Comparison of ENCODE assay signal across 8 cellular contexts in the genomic region with DNA sequence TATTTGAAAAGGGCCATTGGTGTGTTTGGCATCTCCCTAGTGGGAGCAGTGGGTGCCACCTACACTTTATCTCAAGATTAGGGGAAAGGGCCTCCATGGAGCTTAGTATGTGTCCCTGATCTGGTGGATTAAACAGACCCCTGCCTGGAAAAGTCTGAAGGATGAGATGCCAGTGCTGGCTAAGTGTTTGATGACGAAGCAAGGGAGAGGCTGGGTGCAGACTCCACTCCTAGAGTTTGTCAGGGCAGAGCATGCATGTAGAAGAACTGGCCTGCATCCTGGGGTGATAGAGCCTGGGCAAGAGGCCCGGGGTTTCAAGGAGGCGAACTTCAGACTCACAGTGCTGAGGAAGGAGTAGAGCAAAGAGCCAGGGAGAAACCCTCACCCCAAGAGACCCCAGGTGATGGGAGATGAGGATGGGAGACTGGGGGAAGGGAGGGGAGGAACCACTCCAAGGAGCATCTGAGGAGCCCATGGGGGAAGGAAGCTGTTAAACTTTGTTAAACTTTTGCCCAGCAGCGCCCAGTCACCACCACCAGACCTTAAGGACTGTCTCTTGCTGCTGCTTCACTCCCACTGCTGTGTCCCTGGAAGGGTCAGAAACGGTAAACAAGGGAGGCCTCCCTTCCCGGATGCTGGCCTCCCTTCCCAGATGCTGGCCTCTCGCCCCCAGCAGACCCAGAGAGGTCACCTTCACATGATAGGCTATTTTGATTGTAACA.
DNase-seq lines count a peak whose midpoint lies in the region; ATAC-seq and TF ChIP-seq lines count a peak whose summit lies in the region.

No MANE protein-coding gene starts in this region.

- CTCF ChIA-PET in CD8-positive, alpha-beta T cell (lab: Charles Lee), result no interaction called here

- H3K9me3 ChIP-seq in CD8-positive, alpha-beta T cell (ENCODE audit: low read length), result no peaks in the 10 kb centered on the region
- H3K9me3 ChIP-seq in neural progenitor cell (ENCODE audit: low read depth), result no peaks in the 10 kb centered on the region

- H3K27me3 ChIP-seq in CD8-positive, alpha-beta T cell (ENCODE audit: insufficient read depth, low read length), result no peaks in the 10 kb centered on the region
- no peaks in the 10 kb centered on the region for H3K27me3 ChIP-seq in neural progenitor cell

- DNase-seq in CD8-positive, alpha-beta T cell, result no peak
- DNase-seq in M059J (ENCODE audit: low read depth) (peak; percentile 39), neural progenitor cell (ENCODE audit: low spot score) (no peak), OCI-M2 (lab: John Stamatoyannopoulos, UW; ENCODE audit: unreplicated experiment) (no peak)
- no peak for DNase-seq in effector memory CD8-positive, alpha-beta T cell

- no peak overlapping the region for H2AFZ ChIP-seq in neural progenitor cell (replicated peaks)

- no peak overlapping the region for H3K4me2 ChIP-seq in neural progenitor cell

- no peak overlapping the region for H3K4me3 ChIP-seq in CD8-positive, alpha-beta T cell (ENCODE audit: low read depth, low read length)
- no peak overlapping the region for H3K4me3 ChIP-seq in neural progenitor cell

- H3K27me3 Mint-ChIP-seq in CD8-positive, alpha-beta T cell (ENCODE audit: low read depth), result no peaks in the 10 kb centered on the region
- no peaks in the 10 kb centered on the region for H3K27me3 Mint-ChIP-seq in effector memory CD8-positive, alpha-beta T cell
- H3K27me3 Mint-ChIP-seq in neural progenitor cell (ENCODE audit: insufficient read depth, low read depth), result no peaks in the 10 kb centered on the region

- H3K9ac ChIP-seq in neural progenitor cell, result no peak overlapping the region

- POLR2A ChIA-PET in CD8-positive, alpha-beta T cell (lab: Charles Lee), result no interaction called here

- no peaks in the 10 kb centered on the region for H4K20me1 ChIP-seq in neural progenitor cell (ENCODE audit: low read depth)

- H3K79me2 ChIP-seq in neural progenitor cell (ENCODE audit: low read depth), result no peaks in the 10 kb centered on the region

- ATAC-seq in CD8-positive, alpha-beta T cell, result no peak
- no peak for ATAC-seq in effector memory CD8-positive, alpha-beta T cell (replicated peaks)
- ATAC-seq in GM19324 (IDR thresholded peaks at IDR 0.05; ENCODE audit: low FRiP score, unreplicated experiment), result no peak
- no peak for ATAC-seq in GM21447 (IDR thresholded peaks at IDR 0.05; ENCODE audit: unreplicated experiment)
- no peak for ATAC-seq in HG02981 (IDR thresholded peaks at IDR 0.05; ENCODE audit: unreplicated experiment)

- intact Hi-C loops in CD8-positive, alpha-beta T cell (cut with DNase I, micrococcal nuclease), result no loop called here

- H3K36me3 ChIP-seq in CD8-positive, alpha-beta T cell (ENCODE audit: insufficient read depth, low read length), result peaks cover 2% of the 10 kb centered on the region
- no peaks in the 10 kb centered on the region for H3K36me3 ChIP-seq in neural progenitor cell

- no peaks in the 10 kb centered on the region for H3K4me1 ChIP-seq in CD8-positive, alpha-beta T cell (ENCODE audit: insufficient read depth, low read length)
- peaks cover 12% of the 10 kb centered on the region for H3K4me1 ChIP-seq in neural progenitor cell

- no peak for TF ChIP-seq CTCF in CD8-positive, alpha-beta T cell (IDR thresholded peaks at IDR 0.05)
- no peak for TF ChIP-seq CTCF in neural progenitor cell (IDR thresholded peaks at IDR 0.05)

- H3K27ac ChIP-seq in CD8-positive, alpha-beta T cell (ENCODE audit: low read depth, low read length), result no peak overlapping the region
- no peak overlapping the region for H3K27ac ChIP-seq in neural progenitor cell

- H3F3A ChIP-seq in neural progenitor cell (ENCODE audit: low read depth), result no peaks in the 10 kb centered on the region

- H3K4me3 Mint-ChIP-seq in CD8-positive, alpha-beta T cell, result no peak overlapping the region
- H3K4me3 Mint-ChIP-seq in effector memory CD8-positive, alpha-beta T cell, result peak overlapping the region in 1 of 2 donors; percentile 17
- no peak overlapping the region for H3K4me3 Mint-ChIP-seq in neural progenitor cell

- peaks cover 3% of the 10 kb centered on the region for H3K9me3 Mint-ChIP-seq in CD8-positive, alpha-beta T cell
- H3K9me3 Mint-ChIP-seq in effector memory CD8-positive, alpha-beta T cell, result no peaks in the 10 kb centered on the region
- H3K9me3 Mint-ChIP-seq in neural progenitor cell, result peaks cover 7% of the 10 kb centered on the region

- H3K36me3 Mint-ChIP-seq in CD8-positive, alpha-beta T cell, result peaks cover 23% of the 10 kb centered on the region
- H3K36me3 Mint-ChIP-seq in effector memory CD8-positive, alpha-beta T cell (ENCODE audit: insufficient read depth), result peaks cover 10% of the 10 kb centered on the region
- peaks cover 3% of the 10 kb centered on the region for H3K36me3 Mint-ChIP-seq in neural progenitor cell

- peaks cover 32% of the 10 kb centered on the region for H3K4me1 Mint-ChIP-seq in CD8-positive, alpha-beta T cell (ENCODE audit: low read depth)
- peaks cover 21 to 44% of the 10 kb centered on the region in 2 donors for H3K4me1 Mint-ChIP-seq in effector memory CD8-positive, alpha-beta T cell (ENCODE audit: low read depth in 2 of 2)
- H3K4me1 Mint-ChIP-seq in neural progenitor cell, result no peaks in the 10 kb centered on the region

- peak overlapping the region; percentile 77 for H3K27ac Mint-ChIP-seq in CD8-positive, alpha-beta T cell
- peak overlapping the region; percentile 94 to 96 for H3K27ac Mint-ChIP-seq in effector memory CD8-positive, alpha-beta T cell
- H3K27ac Mint-ChIP-seq in neural progenitor cell, result peak overlapping the region; percentile 47
